8 cellular contexts compared by ENCODE assay signal in the genomic region with DNA sequence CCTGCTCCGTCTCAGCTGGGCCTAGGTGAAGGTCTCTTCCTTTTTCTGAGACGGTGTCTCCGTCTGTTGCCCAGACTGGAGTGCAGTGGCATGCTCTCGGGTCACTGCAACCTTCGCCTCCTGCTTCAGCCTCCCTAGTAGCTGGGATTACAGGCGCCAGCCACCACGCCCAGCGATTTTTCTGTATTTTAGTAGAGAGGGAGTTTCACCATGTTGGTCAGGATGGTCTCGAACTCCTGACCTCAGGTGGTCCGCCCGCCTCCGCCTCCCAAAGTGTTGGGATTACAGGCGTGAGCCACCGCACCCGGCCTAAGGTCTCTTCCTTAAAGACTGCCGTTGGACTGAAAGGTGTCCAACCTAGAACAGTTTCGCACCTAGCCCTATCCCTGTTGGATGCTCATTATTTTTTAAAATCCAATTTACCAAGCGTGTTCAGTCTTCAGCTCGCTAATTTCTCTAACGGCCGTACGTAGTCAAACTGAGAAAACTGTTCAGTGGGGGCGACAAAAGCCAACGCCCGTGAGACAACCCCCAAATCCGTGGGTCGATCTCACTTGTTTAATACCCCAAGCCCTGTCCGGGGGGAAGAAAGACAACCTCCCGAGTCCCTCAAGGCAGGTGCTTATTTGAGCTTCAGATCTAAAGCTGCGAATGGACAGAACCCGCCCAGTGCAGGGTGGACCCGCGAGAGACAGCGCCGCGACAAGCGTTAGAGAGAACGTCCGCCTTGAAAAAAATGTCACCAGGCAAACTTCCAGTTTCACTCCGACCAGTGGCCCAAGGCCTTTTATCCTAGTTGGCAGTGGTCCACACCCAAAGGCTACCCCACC.
A peak's percentile ranks its signal among the peaks of the same experiment; 100 is the strongest.
DNase-seq lines count a peak whose midpoint lies in the region; ATAC-seq and TF ChIP-seq lines count a peak whose summit lies in the region.

No MANE protein-coding gene starts in this region.

- H3K9ac ChIP-seq in mucosa of stomach (ENCODE audit: low read length): peak overlapping the region; percentile 80

- H3K4me3 ChIP-seq in cardiac fibroblast (replicated peaks in 1 of 2; ENCODE audit: low read depth in 2 of 2, low read length in 2 of 2): peak overlapping the region; percentile 86 to 87
- H3K4me3 ChIP-seq in mucosa of stomach (ENCODE audit: low read length): peak overlapping the region; percentile 57

- H3K9me3 ChIP-seq in mucosa of stomach (ENCODE audit: control insufficient read depth, low read length): no peaks in the 10 kb centered on the region

- DNase-seq in cardiac fibroblast (ENCODE audit: low read depth in 2 of 2) (no peak), DMS79 (lab: John Stamatoyannopoulos, UW) (no peak), putamen (ENCODE audit: low spot score) (no peak)
- DNase-seq in stimulated activated CD4-positive, alpha-beta T cell treated with anti-CD3 and anti-CD28 coated beads, Interleukin-4, amount 100 ng/mL, for 1 hour: no peak
- no peak for DNase-seq in stimulated activated CD4-positive, alpha-beta T cell treated with anti-CD3 and anti-CD28 coated beads, Interleukin-2, amount 100 ng/mL, for 48 hours

- H3K4me1 ChIP-seq in mucosa of stomach (ENCODE audit: control insufficient read depth, insufficient read depth, low read length): peaks cover 22% of the 10 kb centered on the region

- H3K27me3 ChIP-seq in mucosa of stomach (ENCODE audit: control insufficient read depth, insufficient read depth, low read length): no peaks in the 10 kb centered on the region

- no peak for TF ChIP-seq CTCF in cardiac fibroblast (IDR thresholded peaks at IDR 0.05; ENCODE audit: low read depth, low read length)

- H3K36me3 ChIP-seq in mucosa of stomach (ENCODE audit: control insufficient read depth, insufficient read depth, low read length): no peaks in the 10 kb centered on the region

- ATAC-seq in GM18517 (IDR thresholded peaks at IDR 0.05; ENCODE audit: unreplicated experiment) (peak; percentile 16), HG03571 (IDR thresholded peaks at IDR 0.05; ENCODE audit: unreplicated experiment) (peak; percentile 9)
